Comparison of ENCODE assay signal across 1 cellular context in genomic region chr17:45172232-45172540, GRCh38.
TF ChIP-seq lines count a peak whose summit lies in the region.

No MANE protein-coding gene starts in this region.

TF ChIP-seq in IMR-90, 13 proteins besides CTCF, POLR2A, EP300 and RAD21:
- TF ChIP-seq SMC3 (IDR thresholded peaks at IDR 0.05; ENCODE audit: low read depth, low read length) (no peak), BHLHE40 (IDR thresholded peaks at IDR 0.05; ENCODE audit: low read depth, low read length) (no peak), FOS (IDR thresholded peaks at IDR 0.05; ENCODE audit: low read depth, low read length) (no peak), NFE2L2 (IDR thresholded peaks at IDR 0.05; ENCODE audit: low read depth, low read length) (no peak), RCOR1 (IDR thresholded peaks at IDR 0.05; ENCODE audit: insufficient replicate concordance, low read length) (no peak)
- TF ChIP-seq, protein P1, sequence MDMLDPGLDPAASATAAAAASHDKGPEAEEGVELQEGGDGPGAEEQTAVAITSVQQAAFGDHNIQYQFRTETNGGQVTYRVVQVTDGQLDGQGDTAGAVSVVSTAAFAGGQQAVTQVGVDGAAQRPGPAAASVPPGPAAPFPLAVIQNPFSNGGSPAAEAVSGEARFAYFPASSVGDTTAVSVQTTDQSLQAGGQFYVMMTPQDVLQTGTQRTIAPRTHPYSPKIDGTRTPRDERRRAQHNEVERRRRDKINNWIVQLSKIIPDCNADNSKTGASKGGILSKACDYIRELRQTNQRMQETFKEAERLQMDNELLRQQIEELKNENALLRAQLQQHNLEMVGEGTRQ (IDR thresholded peaks at IDR 0.05; ENCODE audit: low read depth, low read length), result no peak
